In genomic region chr19:18379803-18380747, GRCh38 we compare ENCODE assay signal across 1 cellular context.
TF ChIP-seq lines count a peak whose summit lies in the region.

No MANE protein-coding gene starts in this region.

TF ChIP-seq in HepG2, 621 proteins besides CTCF, POLR2A, EP300 and RAD21 (continued from another document and continues in another):
- TF ChIP-seq, protein P1, sequence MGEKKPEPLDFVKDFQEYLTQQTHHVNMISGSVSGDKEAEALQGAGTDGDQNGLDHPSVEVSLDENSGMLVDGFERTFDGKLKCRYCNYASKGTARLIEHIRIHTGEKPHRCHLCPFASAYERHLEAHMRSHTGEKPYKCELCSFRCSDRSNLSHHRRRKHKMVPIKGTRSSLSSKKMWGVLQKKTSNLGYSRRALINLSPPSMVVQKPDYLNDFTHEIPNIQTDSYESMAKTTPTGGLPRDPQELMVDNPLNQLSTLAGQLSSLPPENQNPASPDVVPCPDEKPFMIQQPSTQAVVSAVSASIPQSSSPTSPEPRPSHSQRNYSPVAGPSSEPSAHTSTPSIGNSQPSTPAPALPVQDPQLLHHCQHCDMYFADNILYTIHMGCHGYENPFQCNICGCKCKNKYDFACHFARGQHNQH (CRISPR knock-in tag; IDR thresholded peaks at IDR 0.05) = peak; percentile 93
- TF ChIP-seq ZKSCAN5 (CRISPR knock-in tag; IDR thresholded peaks at IDR 0.05) (no peak), PHF21A (CRISPR knock-in tag; IDR thresholded peaks at IDR 0.05) (peak; percentile 97), ZBTB33 (CRISPR knock-in tag; IDR thresholded peaks at IDR 0.05) (no peak; the same call in 1 of the 2 replicates), KMT2A (CRISPR knock-in tag; IDR thresholded peaks at IDR 0.05) (peak; percentile 39; the same call in 1 of the 2 replicates), ZFY (CRISPR knock-in tag; IDR thresholded peaks at IDR 0.05) (no peak; the same call in 1 of the 2 replicates), EED (CRISPR knock-in tag; IDR thresholded peaks at IDR 0.05) (peak; percentile 55; the same call in 1 of the 2 replicates), ISX (CRISPR knock-in tag; conservative IDR thresholded peaks at IDR 0.05) (no peak), HNF4A (CRISPR knock-in tag; IDR thresholded peaks at IDR 0.05) (peak; percentile 88), KDM6A (CRISPR knock-in tag; IDR thresholded peaks at IDR 0.05; ENCODE audit: low read depth) (peak; percentile 88), RBM22 (optimal IDR thresholded peaks at IDR 0.05; ENCODE audit: low read length) (no peak), ZNF512 (CRISPR knock-in tag; IDR thresholded peaks at IDR 0.05) (no peak), BHLHE40 (IDR thresholded peaks at IDR 0.05; ENCODE audit: low read length) (peak; percentile 81), ESRRA (CRISPR knock-in tag; IDR thresholded peaks at IDR 0.05; ENCODE audit: low read depth) (peak; percentile 84; the same call in 1 of the 2 replicates), SOX5 (CRISPR knock-in tag; IDR thresholded peaks at IDR 0.05; ENCODE audit: borderline replicate concordance) (peak; percentile 99), ZNF468 (CRISPR knock-in tag; IDR thresholded peaks at IDR 0.05) (no peak), ZNF335 (CRISPR knock-in tag; IDR thresholded peaks at IDR 0.05) (peak; percentile 86; the same call in 1 of the 2 replicates), SNAI1 (CRISPR knock-in tag; IDR thresholded peaks at IDR 0.05; ENCODE audit: borderline replicate concordance) (peak; percentile 87; the same call in 1 of the 2 replicates), SSRP1 (CRISPR knock-in tag; IDR thresholded peaks at IDR 0.05) (0 out of 2 replicates have a peak, but pooled peaks have one; percentile 31), POLR2AphosphoS5 (IDR thresholded peaks at IDR 0.05; ENCODE audit: low read depth, low read length) (no peak), ZSCAN21 (CRISPR knock-in tag; IDR thresholded peaks at IDR 0.05; ENCODE audit: borderline replicate concordance) (peak; percentile 79), ZNF234 (CRISPR knock-in tag; conservative IDR thresholded peaks at IDR 0.05) (0 out of 2 replicates have a peak, but pooled peaks have one; percentile 36), MBD4 (IDR thresholded peaks at IDR 0.05; ENCODE audit: borderline replicate concordance, low read length) (no peak), ZNF644 (CRISPR knock-in tag; IDR thresholded peaks at IDR 0.05; ENCODE audit: low read depth) (no peak), ZNF12 (CRISPR knock-in tag; IDR thresholded peaks at IDR 0.05) (0 out of 2 replicates have a peak, but pooled peaks have one; percentile 13), MED1 (CRISPR knock-in tag; IDR thresholded peaks at IDR 0.05) (peak; percentile 100), ZFAT (CRISPR knock-in tag; conservative IDR thresholded peaks at IDR 0.05) (no peak), ZNF383 (CRISPR knock-in tag; IDR thresholded peaks at IDR 0.05; ENCODE audit: borderline replicate concordance) (0 out of 2 replicates have a peak, but pooled peaks have one; percentile 33), ZBTB42 (CRISPR knock-in tag; IDR thresholded peaks at IDR 0.05) (peak; percentile 98), MXD1 (CRISPR knock-in tag; IDR thresholded peaks at IDR 0.05) (no peak), ZNF501 (CRISPR knock-in tag; IDR thresholded peaks at IDR 0.05) (peak; percentile 86), ZNF33B (CRISPR knock-in tag; IDR thresholded peaks at IDR 0.05) (peak; percentile 86), HOXA9 (CRISPR knock-in tag; IDR thresholded peaks at IDR 0.05; ENCODE audit: borderline replicate concordance) (no peak), RBM39 (IDR thresholded peaks at IDR 0.05; ENCODE audit: low read depth, low read length, poor library complexity, severe bottlenecking) (no peak), NR0B2 (CRISPR knock-in tag; IDR thresholded peaks at IDR 0.05) (0 out of 2 replicates have a peak, but pooled peaks have one; percentile 35), ZEB1 (IDR thresholded peaks at IDR 0.05; ENCODE audit: insufficient replicate concordance, low read depth) (peak; percentile 98), KDM5A (IDR thresholded peaks at IDR 0.05; ENCODE audit: borderline replicate concordance, low read length) (no peak), SP2 (CRISPR knock-in tag; IDR thresholded peaks at IDR 0.05) (no peak), ZNF317 (CRISPR knock-in tag; IDR thresholded peaks at IDR 0.05) (peak; percentile 93; the same call in 1 of the 2 replicates), ZBTB10 (CRISPR knock-in tag; IDR thresholded peaks at IDR 0.05; ENCODE audit: borderline replicate concordance) (no peak; the same call in 1 of the 2 replicates), ZNF782 (CRISPR knock-in tag; IDR thresholded peaks at IDR 0.05; ENCODE audit: borderline replicate concordance) (no peak), KDM1A (CRISPR knock-in tag; IDR thresholded peaks at IDR 0.05) (peak; percentile 94), ZNF883 (CRISPR knock-in tag; IDR thresholded peaks at IDR 0.05; ENCODE audit: not compliant biosample characterization) (peak; percentile 45), TBX3 (IDR thresholded peaks at IDR 0.05; ENCODE audit: borderline replicate concordance) (peak; percentile 36; the same call in 1 of the 2 replicates), POGZ (CRISPR knock-in tag; IDR thresholded peaks at IDR 0.05) (peak; percentile 83), ARID2 (CRISPR knock-in tag; IDR thresholded peaks at IDR 0.05; ENCODE audit: borderline replicate concordance) (peak; percentile 71; the same call in 1 of the 2 replicates), SRF (IDR thresholded peaks at IDR 0.05; ENCODE audit: low read depth, low read length) (0 out of 2 replicates have a peak, but pooled peaks have one; percentile 7), ZNF766 (CRISPR knock-in tag; IDR thresholded peaks at IDR 0.05; ENCODE audit: borderline replicate concordance) (no peak; the same call in 1 of the 2 replicates), ZNF75D (CRISPR knock-in tag; IDR thresholded peaks at IDR 0.05; ENCODE audit: borderline replicate concordance) (no peak)
- TF ChIP-seq, protein P2, sequence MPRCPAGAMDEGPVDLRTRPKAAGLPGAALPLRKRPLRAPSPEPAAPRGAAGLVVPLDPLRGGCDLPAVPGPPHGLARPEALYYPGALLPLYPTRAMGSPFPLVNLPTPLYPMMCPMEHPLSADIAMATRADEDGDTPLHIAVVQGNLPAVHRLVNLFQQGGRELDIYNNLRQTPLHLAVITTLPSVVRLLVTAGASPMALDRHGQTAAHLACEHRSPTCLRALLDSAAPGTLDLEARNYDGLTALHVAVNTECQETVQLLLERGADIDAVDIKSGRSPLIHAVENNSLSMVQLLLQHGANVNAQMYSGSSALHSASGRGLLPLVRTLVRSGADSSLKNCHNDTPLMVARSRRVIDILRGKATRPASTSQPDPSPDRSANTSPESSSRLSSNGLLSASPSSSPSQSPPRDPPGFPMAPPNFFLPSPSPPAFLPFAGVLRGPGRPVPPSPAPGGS (CRISPR knock-in tag; IDR thresholded peaks at IDR 0.05) = peak; percentile 95; the same call in 1 of the 2 replicates
- TF ChIP-seq, protein P3, sequence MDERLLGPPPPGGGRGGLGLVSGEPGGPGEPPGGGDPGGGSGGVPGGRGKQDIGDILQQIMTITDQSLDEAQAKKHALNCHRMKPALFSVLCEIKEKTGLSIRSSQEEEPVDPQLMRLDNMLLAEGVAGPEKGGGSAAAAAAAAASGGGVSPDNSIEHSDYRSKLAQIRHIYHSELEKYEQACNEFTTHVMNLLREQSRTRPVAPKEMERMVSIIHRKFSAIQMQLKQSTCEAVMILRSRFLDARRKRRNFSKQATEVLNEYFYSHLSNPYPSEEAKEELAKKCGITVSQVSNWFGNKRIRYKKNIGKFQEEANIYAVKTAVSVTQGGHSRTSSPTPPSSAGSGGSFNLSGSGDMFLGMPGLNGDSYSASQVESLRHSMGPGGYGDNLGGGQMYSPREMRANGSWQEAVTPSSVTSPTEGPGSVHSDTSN (CRISPR knock-in tag; IDR thresholded peaks at IDR 0.05) = no peak
- TF ChIP-seq, protein P4, sequence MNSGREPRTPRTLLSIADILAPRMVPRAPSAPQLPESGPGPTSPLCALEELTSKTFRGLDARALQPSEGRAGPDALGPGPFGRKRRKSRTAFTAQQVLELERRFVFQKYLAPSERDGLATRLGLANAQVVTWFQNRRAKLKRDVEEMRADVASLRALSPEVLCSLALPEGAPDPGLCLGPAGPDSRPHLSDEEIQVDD (CRISPR knock-in tag; IDR thresholded peaks at IDR 0.05; ENCODE audit: borderline replicate concordance) = no peak
- TF ChIP-seq, protein P5, sequence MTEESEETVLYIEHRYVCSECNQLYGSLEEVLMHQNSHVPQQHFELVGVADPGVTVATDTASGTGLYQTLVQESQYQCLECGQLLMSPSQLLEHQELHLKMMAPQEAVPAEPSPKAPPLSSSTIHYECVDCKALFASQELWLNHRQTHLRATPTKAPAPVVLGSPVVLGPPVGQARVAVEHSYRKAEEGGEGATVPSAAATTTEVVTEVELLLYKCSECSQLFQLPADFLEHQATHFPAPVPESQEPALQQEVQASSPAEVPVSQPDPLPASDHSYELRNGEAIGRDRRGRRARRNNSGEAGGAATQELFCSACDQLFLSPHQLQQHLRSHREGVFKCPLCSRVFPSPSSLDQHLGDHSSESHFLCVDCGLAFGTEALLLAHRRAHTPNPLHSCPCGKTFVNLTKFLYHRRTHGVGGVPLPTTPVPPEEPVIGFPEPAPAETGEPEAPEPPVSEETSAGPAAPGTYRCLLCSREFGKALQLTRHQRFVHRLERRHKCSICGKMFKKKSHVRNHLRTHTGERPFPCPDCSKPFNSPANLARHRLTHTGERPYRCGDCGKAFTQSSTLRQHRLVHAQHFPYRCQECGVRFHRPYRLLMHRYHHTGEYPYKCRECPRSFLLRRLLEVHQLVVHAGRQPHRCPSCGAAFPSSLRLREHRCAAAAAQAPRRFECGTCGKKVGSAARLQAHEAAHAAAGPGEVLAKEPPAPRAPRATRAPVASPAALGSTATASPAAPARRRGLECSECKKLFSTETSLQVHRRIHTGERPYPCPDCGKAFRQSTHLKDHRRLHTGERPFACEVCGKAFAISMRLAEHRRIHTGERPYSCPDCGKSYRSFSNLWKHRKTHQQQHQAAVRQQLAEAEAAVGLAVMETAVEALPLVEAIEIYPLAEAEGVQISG (CRISPR knock-in tag; IDR thresholded peaks at IDR 0.05) = peak; percentile 79
- TF ChIP-seq, protein P6, sequence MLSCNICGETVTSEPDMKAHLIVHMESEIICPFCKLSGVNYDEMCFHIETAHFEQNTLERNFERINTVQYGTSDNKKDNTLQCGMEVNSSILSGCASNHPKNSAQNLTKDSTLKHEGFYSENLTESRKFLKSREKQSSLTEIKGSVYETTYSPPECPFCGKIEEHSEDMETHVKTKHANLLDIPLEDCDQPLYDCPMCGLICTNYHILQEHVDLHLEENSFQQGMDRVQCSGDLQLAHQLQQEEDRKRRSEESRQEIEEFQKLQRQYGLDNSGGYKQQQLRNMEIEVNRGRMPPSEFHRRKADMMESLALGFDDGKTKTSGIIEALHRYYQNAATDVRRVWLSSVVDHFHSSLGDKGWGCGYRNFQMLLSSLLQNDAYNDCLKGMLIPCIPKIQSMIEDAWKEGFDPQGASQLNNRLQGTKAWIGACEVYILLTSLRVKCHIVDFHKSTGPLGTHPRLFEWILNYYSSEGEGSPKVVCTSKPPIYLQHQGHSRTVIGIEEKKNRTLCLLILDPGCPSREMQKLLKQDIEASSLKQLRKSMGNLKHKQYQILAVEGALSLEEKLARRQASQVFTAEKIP (CRISPR knock-in tag; IDR thresholded peaks at IDR 0.05; ENCODE audit: borderline replicate concordance) = no peak
